19 cellular contexts compared by ENCODE assay signal in the genomic region with DNA sequence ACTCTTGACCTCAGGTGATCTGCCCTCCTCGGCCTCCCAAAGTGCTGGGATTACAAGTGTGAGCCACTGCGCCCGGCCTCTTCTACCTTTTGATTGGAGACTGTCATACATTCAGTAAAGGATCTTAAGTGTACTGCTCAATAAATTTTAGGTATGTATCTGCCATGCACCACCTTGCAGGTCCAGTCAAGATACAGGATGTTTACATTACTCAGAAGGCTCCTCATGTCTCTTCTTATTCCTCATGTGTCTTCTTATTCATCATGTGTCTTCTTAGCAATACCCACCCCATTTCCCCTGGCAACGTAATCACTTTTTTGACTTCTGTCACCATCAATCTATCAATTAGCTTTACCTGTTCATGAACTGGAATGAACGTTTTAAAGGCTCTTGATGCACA.
"Had no signal": no experiment of that assay in that cellular context is flagged by ENCODE, and none has a peak within 500 bp of the region (broad histone marks: within the 10 kb centered on the region; RNA-seq: fewer than 3 reads in every experiment).

No MANE protein-coding gene starts in this region.

- H3K4me3 ChIP-seq: heart left ventricle, spleen, testis, tibial nerve, upper lobe of right lung, vagina had no signal

- H3K27ac Mint-ChIP-seq: stimulated activated memory B cell treated with anti-CD40 and anti-IgM and Interleukin-4, amounts not matched to agents 10 μg/mL and 1 μg/mL and 100 μg/mL, for 72 hours; stimulated activated naive CD8-positive, alpha-beta T cell treated with anti-CD3 and anti-CD28 coated beads, Interleukin-15, Interleukin-2, amounts not matched to agents 100 ng/mL and 50 ng/mL, for 24 hours had no signal

- H3K4me1 ChIP-seq: testis, tibial nerve, upper lobe of right lung, vagina had no signal

- H3K27me3 Mint-ChIP-seq: effector memory CD8-positive, alpha-beta T cell; naive thymus-derived CD4-positive, alpha-beta T cell; stimulated activated memory B cell treated with anti-CD40 and anti-IgM and Interleukin-4, amounts not matched to agents 10 μg/mL and 1 μg/mL and 100 μg/mL, for 72 hours; stimulated activated naive CD8-positive, alpha-beta T cell treated with anti-CD3 and anti-CD28 coated beads, Interleukin-15, Interleukin-2, amounts not matched to agents 100 ng/mL and 50 ng/mL, for 24 hours had no signal

- H3K27me3 ChIP-seq: heart left ventricle, neutrophil, spleen, testis, tibial nerve, upper lobe of right lung, vagina had no signal

- H3K9me3 ChIP-seq: heart left ventricle, neutrophil, spleen, testis, tibial nerve, upper lobe of right lung, vagina had no signal

- H3K4me3 Mint-ChIP-seq: effector memory CD8-positive, alpha-beta T cell; naive thymus-derived CD4-positive, alpha-beta T cell; stimulated activated memory B cell treated with anti-CD40 and anti-IgM and Interleukin-4, amounts not matched to agents 10 μg/mL and 1 μg/mL and 100 μg/mL, for 72 hours; stimulated activated naive CD8-positive, alpha-beta T cell treated with anti-CD3 and anti-CD28 coated beads, Interleukin-15, Interleukin-2, amounts not matched to agents 100 ng/mL and 50 ng/mL, for 24 hours had no signal

- H3K9me3 Mint-ChIP-seq: effector memory CD8-positive, alpha-beta T cell; naive thymus-derived CD4-positive, alpha-beta T cell; stimulated activated memory B cell treated with anti-CD40 and anti-IgM and Interleukin-4, amounts not matched to agents 10 μg/mL and 1 μg/mL and 100 μg/mL, for 72 hours; stimulated activated naive CD8-positive, alpha-beta T cell treated with anti-CD3 and anti-CD28 coated beads, Interleukin-15, Interleukin-2, amounts not matched to agents 100 ng/mL and 50 ng/mL, for 24 hours had no signal

- H3K27ac ChIP-seq: heart left ventricle, neutrophil, spleen, testis, tibial nerve, upper lobe of right lung, vagina had no signal

- DNase-seq: effector memory CD8-positive, alpha-beta T cell; erythroblast; foreskin melanocyte; hippocampal formation; kidney glomerular epithelial cell; mammary epithelial cell; naive thymus-derived CD4-positive, alpha-beta T cell; spleen; stimulated activated CD4-positive, alpha-beta T cell treated with anti-CD3 and anti-CD28 coated beads, Interleukin-15, amount 100 ng/mL, for 24 hours; stimulated activated CD4-positive, alpha-beta T cell treated with anti-CD3 and anti-CD28 coated beads, Interleukin-1b, Interleukin-23, amount 100 ng/mL, for 48 hours; stimulated activated CD4-positive, alpha-beta T cell treated with anti-CD3 and anti-CD28 coated beads, Interleukin-4, amount 100 ng/mL, for 24 hours; testis; upper lobe of right lung had no signal
